In the genomic region with DNA sequence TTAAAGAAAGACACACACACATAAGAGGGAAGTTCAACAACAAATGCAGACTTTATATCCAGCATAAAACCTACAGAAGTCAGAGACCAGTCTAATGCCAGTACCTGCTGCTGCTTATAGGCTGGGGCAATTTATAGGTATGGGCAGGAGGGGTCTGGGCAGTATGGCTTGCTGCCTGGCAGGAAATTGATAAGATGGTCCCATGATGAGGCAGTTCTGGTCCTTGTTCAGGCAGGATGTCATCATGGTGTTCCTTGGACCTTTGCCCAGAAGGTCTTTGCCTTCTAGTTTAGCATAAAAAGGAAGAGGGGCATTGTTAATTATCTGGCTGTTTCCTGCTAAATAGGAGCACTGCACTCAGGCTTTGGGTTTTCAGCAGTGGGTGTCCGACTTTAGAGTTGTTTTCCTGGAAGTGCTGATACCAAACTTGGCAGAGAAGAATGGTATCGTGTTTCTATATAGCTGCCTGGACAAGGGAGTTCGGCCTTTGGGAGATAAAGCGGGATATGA, we compare ENCODE assay signal across 8 cellular contexts. TPM values are rescaled to one million over a fixed set of nuclear protein-coding genes. Genes with fewer than 3 reads are reported as not detected.
DNase-seq lines count a peak whose midpoint lies in the region; ATAC-seq and FAIRE-seq lines count a peak whose summit lies in the region.

No MANE protein-coding gene starts in this region.

- ATAC-seq in natural killer cell treated with Interleukin-12 subunit alpha and Interleukin-12 subunit beta and Interleukin-15 and Interleukin-18, amount 100 ng/mL, for 72 hours, result no peak

- peaks cover 13 to 30% of the 10 kb centered on the region in 2 donors for H3K4me1 Mint-ChIP-seq in natural killer cell treated with Interleukin-12 subunit alpha and Interleukin-12 subunit beta and Interleukin-15 and Interleukin-18, amount 100 ng/mL, for 72 hours (ENCODE audit: low read depth in 2 of 2)

- H3K9me3 Mint-ChIP-seq in natural killer cell treated with Interleukin-12 subunit alpha and Interleukin-12 subunit beta and Interleukin-15 and Interleukin-18, amount 100 ng/mL, for 72 hours, result no peaks in the 10 kb centered on the region

- peak overlapping the region; percentile 51 for H3K27ac ChIP-seq in epithelial cell of prostate

- H3K36me3 Mint-ChIP-seq in natural killer cell treated with Interleukin-12 subunit alpha and Interleukin-12 subunit beta and Interleukin-15 and Interleukin-18, amount 100 ng/mL, for 72 hours, result peaks cover 21% of the 10 kb centered on the region

- H3K4me3 Mint-ChIP-seq in natural killer cell treated with Interleukin-12 subunit alpha and Interleukin-12 subunit beta and Interleukin-15 and Interleukin-18, amount 100 ng/mL, for 72 hours, result peak overlapping the region; percentile 31

- no peak for FAIRE-seq in GM19239 (lab: Jason Lieb, UNC)

- no peak overlapping the region for H3K27ac Mint-ChIP-seq in natural killer cell treated with Interleukin-12 subunit alpha and Interleukin-12 subunit beta and Interleukin-15 and Interleukin-18, amount 100 ng/mL, for 72 hours

- peaks cover 12 to 19% of the 10 kb centered on the region in 2 donors for H3K27me3 Mint-ChIP-seq in natural killer cell treated with Interleukin-12 subunit alpha and Interleukin-12 subunit beta and Interleukin-15 and Interleukin-18, amount 100 ng/mL, for 72 hours

- DNase-seq in EL (peak; percentile 79), NCI-H69 (lab: John Stamatoyannopoulos, UW) (peak; percentile 64), epithelial cell of prostate (ENCODE audit: low read depth, low spot score) (no peak), GM19239 (ENCODE audit: insufficient read length, low spot score) (no peak), activated gamma-delta T cell (lab: John Stamatoyannopoulos, UW) (no peak)
- no peak for DNase-seq in natural killer cell treated with Interleukin-12 subunit alpha and Interleukin-12 subunit beta and Interleukin-15 and Interleukin-18, amount 100 ng/mL, for 72 hours (ENCODE audit: low spot score)
- DNase-seq in stimulated activated CD4-positive, alpha-beta T cell treated with anti-CD3 and anti-CD28 coated beads, Interleukin-1b, Interleukin-23, amount 100 ng/mL, for 48 hours, result no peak
- DNase-seq in stimulated activated CD8-positive, alpha-beta memory T cell treated with anti-CD3 and anti-CD28 coated beads, Interleukin-4, amount 100 ng/mL, for 48 hours, result no peak

RNA-seq across cellular contexts. Expression of a gene that starts 10.4 kb away (rescaled TPM):
- total RNA-seq in natural killer cell treated with Interleukin-12 subunit alpha and Interleukin-12 subunit beta and Interleukin-15 and Interleukin-18, amount 100 ng/mL, for 72 hours, result 1 to 10 TPM in 1 of 2 donors, under 1 TPM in 1; 0.55 to 1.7 TPM

RNA-seq across cellular contexts. Expression of a gene that starts 49.6 kb away (rescaled TPM):
- 100 to 1,000 TPM in 1 of 2 donors, 10 to 100 TPM in 1; 97.1 to 242 TPM for total RNA-seq in natural killer cell treated with Interleukin-12 subunit alpha and Interleukin-12 subunit beta and Interleukin-15 and Interleukin-18, amount 100 ng/mL, for 72 hours

Comparison
In these comparisons a context has a peak if more than half of its experiments do, and no peak if none do; other contexts are left out.
1. DNase-seq: peak in EL (single experiment) and NCI-H69 (single experiment); none in epithelial cell of prostate (single experiment), natural killer cell treated with Interleukin-12 subunit alpha and Interleukin-12 subunit beta and Interleukin-15 and Interleukin-18, amount 100 ng/mL, for 72 hours (single experiment), stimulated activated CD4-positive, alpha-beta T cell treated with anti-CD3 and anti-CD28 coated beads, Interleukin-1b, Interleukin-23, amount 100 ng/mL, for 48 hours (single experiment), GM19239 (single experiment), activated gamma-delta T cell (single experiment) and stimulated activated CD8-positive, alpha-beta memory T cell treated with anti-CD3 and anti-CD28 coated beads, Interleukin-4, amount 100 ng/mL, for 48 hours (single experiment).